In the genomic region with DNA sequence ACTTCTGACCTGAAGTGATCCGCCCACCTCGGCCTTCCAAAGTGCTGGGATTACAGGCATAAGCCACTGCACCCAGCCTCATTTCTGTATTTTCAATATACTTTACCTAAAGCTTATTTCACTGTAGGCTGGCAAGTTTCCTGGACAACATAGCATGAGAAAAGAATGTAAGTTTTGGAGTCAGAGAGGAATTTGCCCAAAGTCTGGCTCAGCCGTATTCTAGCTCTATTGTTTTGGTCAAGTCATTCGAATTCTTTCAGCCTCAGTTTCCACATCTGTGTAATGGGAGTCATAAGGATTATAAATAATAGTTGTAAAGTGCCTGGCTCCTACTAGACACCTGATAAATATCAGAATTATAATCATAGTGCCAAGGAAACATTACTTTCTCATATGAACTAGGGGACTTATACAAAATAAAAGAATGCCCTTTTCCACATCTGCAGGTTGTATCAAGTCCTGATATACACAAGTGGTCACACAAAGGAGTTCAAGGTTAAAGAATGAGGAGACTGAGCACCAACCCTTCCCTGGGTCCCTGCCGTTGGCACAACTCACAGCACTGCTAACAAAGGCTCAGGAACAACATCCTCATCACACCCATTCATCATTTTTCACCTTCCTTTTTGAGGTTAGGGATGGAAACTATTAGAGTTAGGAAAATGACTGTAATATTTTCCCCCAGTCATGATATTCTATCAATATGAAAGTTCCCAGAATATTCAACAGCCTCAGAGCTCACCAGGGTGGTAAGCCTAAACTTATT, we compare ENCODE assay signal across 14 cellular contexts. TPM values are rescaled to one million over a fixed set of nuclear protein-coding genes. Genes with fewer than 3 reads are reported as not detected.
A peak's percentile ranks its signal among the peaks of the same experiment; 100 is the strongest.
DNase-seq lines count a peak whose midpoint lies in the region; ATAC-seq and TF ChIP-seq lines count a peak whose summit lies in the region.
"Had no signal": no experiment of that assay in that cellular context is flagged by ENCODE, and none has a peak within 500 bp of the region (broad histone marks: within the 10 kb centered on the region; RNA-seq: fewer than 3 reads in every experiment).

No MANE protein-coding gene starts in this region.

- no peaks in the 10 kb centered on the region for H3K9me3 Mint-ChIP-seq in MCF 10A (ENCODE audit: unreplicated experiment)

- no peak overlapping the region for H3K27ac Mint-ChIP-seq in MCF 10A (ENCODE audit: low read depth, unreplicated experiment)

- no peak for TF ChIP-seq POLR2A in breast epithelium (IDR thresholded peaks at IDR 0.05)
- no peak for TF ChIP-seq POLR2A in uterus (IDR thresholded peaks at IDR 0.05)

- peak overlapping the region; percentile 14 for H2AFZ ChIP-seq in mammary epithelial cell (ENCODE audit: low read depth, low read length)

- 58% methylated on average over 5 of the region's 5 CpGs for WGBS in mammary epithelial cell (ENCODE audit: low coverage, missing lambda C conversion rate)

- no peaks in the 10 kb centered on the region for H3K27me3 Mint-ChIP-seq in MCF 10A (ENCODE audit: insufficient read depth, unreplicated experiment)

- POLR2A ChIA-PET in MCF 10A (lab: Yijun Ruan, JAX) = interaction anchor here (0.6 kb wide), 1 partner anchor 303 kb away, joined by 3 read pairs; no protein-coding TSS in a partner anchor

- intact Hi-C loops in breast epithelium (cut with DNase I; ENCODE audit: low total_unique reads) (no loop called here), MCF 10A (cut with micrococcal nuclease) (no loop called here), mammary epithelial cell (cut with micrococcal nuclease) (no loop called here), uterus (cut with DNase I; ENCODE audit: low total_unique reads) (no loop called here)

- H3K9me3 ChIP-seq in breast epithelium = no peaks in the 10 kb centered on the region
- no peaks in the 10 kb centered on the region for H3K9me3 ChIP-seq in mammary epithelial cell (replicated peaks; ENCODE audit: insufficient read depth, low read length)
- H3K9me3 ChIP-seq in uterus = no peaks in the 10 kb centered on the region

- H3K4me1 ChIP-seq in breast epithelium (no peaks in the 10 kb centered on the region), mammary epithelial cell (ENCODE audit: insufficient read depth, low read length) (no peaks in the 10 kb centered on the region), uterus (no peaks in the 10 kb centered on the region)

- TF ChIP-seq CTCF in breast epithelium (IDR thresholded peaks at IDR 0.05) (no peak), MCF 10A (IDR thresholded peaks at IDR 0.05; ENCODE audit: unreplicated experiment) (no peak), mammary epithelial cell (conservative IDR thresholded peaks at IDR 0.05 in 1 of 2, IDR thresholded peaks at IDR 0.05 in 1 of 2; ENCODE audit: extremely low read depth in 1 of 2, insufficient read depth in 1 of 2, low read depth in 1 of 2, low read length in 2 of 2) (no peak), uterus (IDR thresholded peaks at IDR 0.05) (no peak)

- CTCF ChIA-PET in MCF 10A (lab: Yijun Ruan, JAX) = interaction anchor here (0.6 kb wide), 1 partner anchor 20 kb away, joined by 3 read pairs; no protein-coding TSS in a partner anchor
- CTCF ChIA-PET in mammary epithelial cell (lab: Charles Lee; ENCODE audit: low non-redundant PET) = interaction anchor here (0.7 kb wide), 1 partner anchor 72 kb away, joined by 4 read pairs; no protein-coding TSS in a partner anchor

- dilution Hi-C loops in mammary epithelial cell (cut with HindIII; ENCODE audit: low sequenced_read_pairs) = no loop called here

- H3K36me3 Mint-ChIP-seq in MCF 10A (ENCODE audit: insufficient read depth, unreplicated experiment) = no peaks in the 10 kb centered on the region

- no TSS peak for BruUV-seq in MCF 10A (replicated peaks; lab: Mats Ljungman, UMichigan)
- BruUV-seq in mammary epithelial cell (replicated peaks; lab: Mats Ljungman, UMichigan) = no TSS peak

- in situ Hi-C loops in mammary epithelial cell (cut with MboI; ENCODE audit: low sequenced_read_pairs in 2 of 2) = no loop called here

- H3K36me3 ChIP-seq in breast epithelium (no peaks in the 10 kb centered on the region), mammary epithelial cell (ENCODE audit: insufficient read depth, low read length) (no peaks in the 10 kb centered on the region), uterus (no peaks in the 10 kb centered on the region)

- no peaks in the 10 kb centered on the region for H3K79me2 ChIP-seq in mammary epithelial cell (ENCODE audit: insufficient read depth, low read length)

- H3K4me2 ChIP-seq in mammary epithelial cell (ENCODE audit: insufficient read depth, low read depth, low read length) = no peak overlapping the region

- peaks cover 5% of the 10 kb centered on the region for H3K4me1 Mint-ChIP-seq in MCF 10A (ENCODE audit: insufficient read depth, unreplicated experiment)

- H3K27ac ChIP-seq in breast epithelium (peak overlapping the region; percentile 4 to 61), mammary epithelial cell (ENCODE audit: insufficient read depth, low read depth, low read length) (no peak overlapping the region), uterus (peak overlapping the region; percentile 74 to 85)
- H3K27ac ChIP-seq: HL-60 had no signal

- no peak for DNase-seq in breast epithelium (ENCODE audit: low spot score in 2 of 2)
- DNase-seq in MCF 10A (ENCODE audit: unreplicated experiment) = no peak
- DNase-seq in mammary epithelial cell = no peak
- DNase-seq in lung microvascular endothelial cell (ENCODE audit: low read depth in 2 of 2) = peak; percentile 66 to 98
- DNase-seq in uterus = no peak
- DNase-seq in NCI-H1694 treated with DMSO at 0.1 percent for 48 hours (lab: John Stamatoyannopoulos, UW) = no peak
- DNase-seq in DMS 273 (lab: John Stamatoyannopoulos, UW; ENCODE audit: unreplicated experiment) = no peak
- DNase-seq: ACHN, COR-L47, Karpas-422, midbrain, NCI-H1436 had no signal

- H3K27me3 ChIP-seq in breast epithelium (no peaks in the 10 kb centered on the region), mammary epithelial cell (ENCODE audit: insufficient read depth, low read length) (no peaks in the 10 kb centered on the region), uterus (no peaks in the 10 kb centered on the region)

- no peaks in the 10 kb centered on the region for H4K20me1 ChIP-seq in mammary epithelial cell (ENCODE audit: insufficient read depth, low read length)

- no peak for ATAC-seq in GM19328 (IDR thresholded peaks at IDR 0.05; ENCODE audit: unreplicated experiment)

- no peak overlapping the region for H3K4me3 Mint-ChIP-seq in MCF 10A (ENCODE audit: unreplicated experiment)

- no peak overlapping the region for H3K9ac ChIP-seq in mammary epithelial cell (ENCODE audit: insufficient read depth, low read length)

- no peak overlapping the region for H3K4me3 ChIP-seq in breast epithelium
- no peak overlapping the region for H3K4me3 ChIP-seq in mammary epithelial cell (replicated peaks in 1 of 3; ENCODE audit: insufficient read depth in 1 of 3, low read depth in 2 of 3, low read length in 3 of 3)
- no peak overlapping the region for H3K4me3 ChIP-seq in uterus

RNA-seq across cellular contexts. Expression of a gene that starts 34.7 kb away (rescaled TPM):
- total RNA-seq in breast epithelium (10 to 100 TPM; 12.5 to 38.7 (median 22.4) TPM), MCF 10A (2022) (47.6 and 47.9 TPM in 2 replicates), mammary epithelial cell (100 to 1,000 TPM; 114 to 184 TPM), lung microvascular endothelial cell (116 and 187 TPM in 2 replicates), uterus (100 to 1,000 TPM in 2 of 4 donors, 10 to 100 TPM in 2; 32.4 to 264 (median 117) TPM)
- polyA plus RNA-seq in mammary epithelial cell = 46.7 TPM
- polyA minus RNA-seq in mammary epithelial cell = 258 TPM

Comparison
In these comparisons a context has a peak if more than half of its experiments do, and no peak if none do; other contexts are left out.
1. DNase-seq: peak in lung microvascular endothelial cell (2 of 2); none in breast epithelium (0 of 2), MCF 10A (single experiment), mammary epithelial cell (single experiment), uterus (0 of 2), NCI-H1694 treated with DMSO at 0.1 percent for 48 hours (single experiment) and DMS 273 (single experiment).